2 cellular contexts compared by ENCODE assay signal in genomic region chr7:128129224-128129864, GRCh38.
TF ChIP-seq lines count a peak whose summit lies in the region.

No MANE protein-coding gene starts in this region.

TF ChIP-seq in GM23338, 12 proteins besides CTCF, POLR2A, EP300 and RAD21 (continued from another document):
- TF ChIP-seq EZH2phosphoT487 (IDR thresholded peaks at IDR 0.05; ENCODE audit: unreplicated experiment) (no peak), POLR2AphosphoS5 (IDR thresholded peaks at IDR 0.05; ENCODE audit: low read depth) (no peak), ZNF114 (CRISPR knock-in tag; IDR thresholded peaks at IDR 0.05) (no peak), STAT1 (IDR thresholded peaks at IDR 0.05; ENCODE audit: unreplicated experiment) (no peak), EZH2 (IDR thresholded peaks at IDR 0.05; ENCODE audit: low read depth, unreplicated experiment) (no peak), CREB1 (CRISPR knock-in tag; IDR thresholded peaks at IDR 0.05; ENCODE audit: low read depth) (no peak), ETS1 (IDR thresholded peaks at IDR 0.05) (no peak), ZNF462 (CRISPR knock-in tag; IDR thresholded peaks at IDR 0.05) (no peak), JUNB (IDR thresholded peaks at IDR 0.05; ENCODE audit: unreplicated experiment) (no peak), ZNF331 (CRISPR knock-in tag; IDR thresholded peaks at IDR 0.05; ENCODE audit: low read depth) (no peak)

TF ChIP-seq in GM12878, 131 proteins besides CTCF, POLR2A, EP300 and RAD21:
- TF ChIP-seq ZBTB40 (IDR thresholded peaks at IDR 0.05; ENCODE audit: borderline replicate concordance) (no peak), HDAC2 (IDR thresholded peaks at IDR 0.05) (no peak), SPI1 (IDR thresholded peaks at IDR 0.05; ENCODE audit: borderline replicate concordance, insufficient read depth, low read depth, low read length) (peak; percentile 22; the same call in 1 of the 2 replicates), ZBTB11 (CRISPR knock-in tag; IDR thresholded peaks at IDR 0.05) (no peak), EZH2 (IDR thresholded peaks at IDR 0.05; ENCODE audit: borderline replicate concordance, control insufficient read depth, low read depth, low read length) (no peak)
